9 cellular contexts compared by ENCODE assay signal in genomic region chr17:78142113-78142861, GRCh38. TPM values are rescaled to one million over a fixed set of nuclear protein-coding genes. Genes with fewer than 3 reads are reported as not detected.
A peak's percentile ranks its signal among the peaks of the same experiment; 100 is the strongest.
DNase-seq lines count a peak whose midpoint lies in the region; ATAC-seq and TF ChIP-seq lines count a peak whose summit lies in the region.
"Had no signal": no experiment of that assay in that cellular context is flagged by ENCODE, and none has a peak within 500 bp of the region (broad histone marks: within the 10 kb centered on the region; RNA-seq: fewer than 3 reads in every experiment).

No MANE protein-coding gene starts in this region.

- H3K27ac ChIP-seq in BLaER1 (0 out of 2 replicates have a peak overlapping the region, but pooled peaks have one; percentile 49), left lung (peak overlapping the region in 1 of 2 donors; percentile 75)

- ATAC-seq in left lung (peak; percentile 20), GM18511 (IDR thresholded peaks at IDR 0.05; ENCODE audit: unreplicated experiment) (no peak)

- H4K20me1 ChIP-seq in BLaER1, result no peaks in the 10 kb centered on the region

- H3K9ac ChIP-seq in BLaER1, result peak overlapping the region; percentile 0; the same call in 1 of the 2 replicates

- 0 out of 2 replicates have a peak, but pooled peaks cover 3% of the 10 kb centered on the region for H3K36me3 ChIP-seq in BLaER1
- peaks cover 0 to 8% of the 10 kb centered on the region in 2 donors for H3K36me3 ChIP-seq in left lung

- H3K27me3 ChIP-seq in BLaER1, result no peaks in the 10 kb centered on the region
- no peaks in the 10 kb centered on the region for H3K27me3 ChIP-seq in left lung

- H3K9me3 ChIP-seq in BLaER1, result no peaks in the 10 kb centered on the region
- H3K9me3 ChIP-seq in left lung, result no peaks in the 10 kb centered on the region

- peak overlapping the region; percentile 67 for H3K4me2 ChIP-seq in BLaER1

- peak; percentile 87 for DNase-seq in HT-29 (ENCODE audit: low spot score)
- DNase-seq in astrocyte of the cerebellum (ENCODE audit: low read depth), result peak; percentile 32
- peak; percentile 81 to 89 for DNase-seq in left lung
- DNase-seq in amygdala (lab: John Stamatoyannopoulos, UW), result no peak
- DNase-seq in GM10266 (ENCODE audit: extremely low spot score), result no peak
- DNase-seq in SW 1271 (lab: John Stamatoyannopoulos, UW), result no peak
- DNase-seq: stimulated activated naive CD4-positive, alpha-beta T cell treated with Interleukin-2 at 50 U/mL for 16 hours had no signal

- in situ Hi-C loops in astrocyte of the cerebellum (cut with HindIII; ENCODE audit: low sequenced_read_pairs), result loop anchor here (5.0 kb wide), 1 partner anchor 105 kb away; no protein-coding TSS in a partner anchor

- intact Hi-C loops in left lung (cut with DNase I), result no loop called here

- H3K4me1 ChIP-seq in BLaER1, result peaks cover 71% of the 10 kb centered on the region
- H3K4me1 ChIP-seq in left lung, result peaks cover 33 to 91% of the 10 kb centered on the region in 2 donors

- TF ChIP-seq CTCF in astrocyte of the cerebellum (IDR thresholded peaks at IDR 0.05; ENCODE audit: low read depth, low read length, missing control alignments) (no peak), left lung (IDR thresholded peaks at IDR 0.05) (no peak), GM10266 (IDR thresholded peaks at IDR 0.05; ENCODE audit: control insufficient read depth, insufficient read depth, low read depth, missing control alignments) (no peak)

- H3K4me3 ChIP-seq in BLaER1 (no peak overlapping the region), astrocyte of the cerebellum (ENCODE audit: low read depth, low read length) (no peak overlapping the region), left lung (no peak overlapping the region)

RNA-seq across cellular contexts. Expression of gene C17orf99, which starts 3.9 kb away (rescaled TPM):
- total RNA-seq in HT-29 (2014; rRNA removed; shearing (Covaris generic)), result 0.20 TPM in 1 of 2 replicates, not detected in the other
- total RNA-seq in left lung, result not detected

RNA-seq across cellular contexts. Expression of gene TMC8, which starts 11.7 kb away (rescaled TPM):
- total RNA-seq in HT-29 (2014; rRNA removed; shearing (Covaris generic)), result 4.1 and 7.2 TPM in 2 replicates
- 10 to 100 TPM; 14.7 to 37.3 TPM for total RNA-seq in left lung

RNA-seq across cellular contexts. Expression of gene TMC6, which starts 13.7 kb away (rescaled TPM):
- total RNA-seq in HT-29 (2014; rRNA removed; shearing (Covaris generic)), result 236 and 238 TPM in 2 replicates
- 100 to 1,000 TPM; 149 to 152 TPM for total RNA-seq in left lung

RNA-seq across cellular contexts. Expression of gene SYNGR2, which starts 26.1 kb away (rescaled TPM):
- 225 and 231 TPM in 2 replicates for total RNA-seq in HT-29 (2014; rRNA removed; shearing (Covaris generic))
- total RNA-seq in left lung, result 100 to 1,000 TPM; 192 to 227 TPM

RNA-seq across cellular contexts. Expression of gene TK1, which starts 44.6 kb away (rescaled TPM):
- total RNA-seq in HT-29 (2014; rRNA removed; shearing (Covaris generic)), result 379 and 400 TPM in 2 replicates
- 10 to 100 TPM; 24.0 to 33.0 TPM for total RNA-seq in left lung

Comparison
In these comparisons a context has a peak if more than half of its experiments do, and no peak if none do; other contexts are left out.
1. DNase-seq: peak in HT-29 (single experiment), astrocyte of the cerebellum (single experiment) and left lung (2 of 2); none in amygdala (0 of 56), GM10266 (single experiment) and SW 1271 (0 of 2).